In genomic region chr12:13318231-13319015, GRCh38 we compare ENCODE assay signal across 37 cellular contexts.
"Had no signal": no experiment of that assay in that cellular context is flagged by ENCODE, and none has a peak within 500 bp of the region (broad histone marks: within the 10 kb centered on the region; RNA-seq: fewer than 3 reads in every experiment).

No MANE protein-coding gene starts in this region.

- H3K4me1 ChIP-seq: adrenal gland, body of pancreas, breast epithelium had no signal

- H3K36me3 Mint-ChIP-seq: activated naive CD4-positive, alpha-beta T cell treated with anti-CD3 and anti-CD28 coated beads, Interleukin-2, amount 50 U/mL, for 72 hours had no signal

- H3K4me1 Mint-ChIP-seq: activated CD4-positive, alpha-beta T cell treated with anti-CD3 and anti-CD28 coated beads, Interleukin-2, amount 10 ng/mL, durations not matched to agents 24 days and 14 days had no signal

- H3K4me3 ChIP-seq: adrenal gland, body of pancreas, breast epithelium had no signal

- H3K4me3 Mint-ChIP-seq: activated CD4-positive, alpha-beta T cell treated with anti-CD3 and anti-CD28 coated beads, Interleukin-2, amount 10 ng/mL, durations not matched to agents 24 days and 14 days; activated CD8-positive, alpha-beta T cell treated with anti-CD3 and anti-CD28 coated beads, Interleukin-2, amount 10 ng/mL, durations not matched to agents 7 days and 5 days; activated naive CD4-positive, alpha-beta T cell treated with anti-CD3 and anti-CD28 coated beads for 36 hours; activated T-cell treated with anti-CD3 and anti-CD28 coated beads, Interleukin-2, amount 50 U/mL, for 24 hours; activated T-helper 1 cell treated with anti-CD3 and anti-CD28 coated beads, Interleukin-12 subunit alpha, Interleukin-12 subunit beta, Interleukin-2, Interleukin-4 antibody, amounts not matched to agents 30 ng/mL and 10 ng/mL and 1 ng/mL, durations not matched to agents 14 hours and 24 hours and 36 hours had no signal

- H3K27ac ChIP-seq: adrenal gland, body of pancreas, breast epithelium, KMS-11, RWPE1, VCaP had no signal

- ATAC-seq: activated CD8-positive, alpha-beta T cell treated with anti-CD3 and anti-CD28 coated beads, Interleukin-2, amount 10 ng/mL, durations not matched to agents 7 days and 5 days; activated naive CD4-positive, alpha-beta T cell treated with anti-CD3 and anti-CD28 coated beads, Interleukin-2, amount 50 U/mL, for 72 hours; body of pancreas; PC-3; Right ventricle myocardium inferior; SK-N-SH treated with all-trans-retinoic acid at 6 μM for 48 hours had no signal

- H3K4me2 ChIP-seq: KMS-11 had no signal

- H3K27me3 ChIP-seq: adrenal gland, body of pancreas, breast epithelium had no signal

- DNase-seq: activated CD4-positive, alpha-beta T cell treated with anti-CD3 and anti-CD28 coated beads for 1 hour; activated CD4-positive, alpha-beta T cell treated with anti-CD3 and anti-CD28 coated beads, Interleukin-2, amount 10 ng/mL, durations not matched to agents 24 days and 14 days; activated CD4-positive, alpha-beta T cell treated with anti-CD3 and anti-CD28 coated beads, Interleukin-2, amount 50 U/mL, for 48 hours; activated CD4-positive, CD25-positive, alpha-beta regulatory T cell; activated CD8-positive, alpha-beta T cell treated with anti-CD3 and anti-CD28 coated beads, Interleukin-2, amount 10 ng/mL, durations not matched to agents 7 days and 5 days; activated gamma-delta T cell treated with Interleukin-2 at 50 U/mL for 16 hours; activated naive CD4-positive, alpha-beta T cell treated with anti-CD3 and anti-CD28 coated beads for 36 hours; activated T-cell treated with anti-CD3 and anti-CD28 coated beads, Interleukin-2, amount 50 U/mL, for 24 hours; adrenal gland; body of pancreas; MM.1S; MV-4-11; NCI-H1092; NCI-H146; NCI-H187; NCI-H2029 treated with DMSO at 0.1 percent for 48 hours; NCI-H2107; NCI-H2171; NCI-H446; NCI-H510A treated with DMSO at 0.1 percent for 48 hours; NCI-H526 treated with DMSO at 0.1 percent for 48 hours; NCI-H82; NK-92 treated with Interleukin-12 subunit alpha and Interleukin-12 subunit beta, amount 100 ng/mL, for 24 hours; PC-3; SIG-M5; SW 1271; T-helper 1 cell; T-helper 2 cell; T-helper 9 cell had no signal

- H3K9me3 ChIP-seq: adrenal gland had no signal

- H3K36me3 ChIP-seq: adrenal gland, breast epithelium had no signal

- H3K27ac Mint-ChIP-seq: activated CD4-positive, alpha-beta T cell treated with anti-CD3 and anti-CD28 coated beads, Interleukin-2, amount 10 ng/mL, durations not matched to agents 24 days and 14 days; activated CD8-positive, alpha-beta T cell treated with anti-CD3 and anti-CD28 coated beads, Interleukin-2, amount 10 ng/mL, durations not matched to agents 7 days and 5 days; activated naive CD4-positive, alpha-beta T cell treated with anti-CD3 and anti-CD28 coated beads for 36 hours; activated naive CD4-positive, alpha-beta T cell treated with anti-CD3 and anti-CD28 coated beads, Interleukin-2, amount 50 U/mL, for 72 hours; activated T-cell treated with anti-CD3 and anti-CD28 coated beads, Interleukin-2, amount 50 U/mL, for 24 hours; activated T-helper 1 cell treated with anti-CD3 and anti-CD28 coated beads, Interleukin-12 subunit alpha, Interleukin-12 subunit beta, Interleukin-2, Interleukin-4 antibody, amounts not matched to agents 30 ng/mL and 10 ng/mL and 1 ng/mL, durations not matched to agents 14 hours and 24 hours and 36 hours had no signal

- H3K9ac ChIP-seq: KMS-11 had no signal

- H3K9me3 Mint-ChIP-seq: activated CD4-positive, alpha-beta T cell treated with anti-CD3 and anti-CD28 coated beads, Interleukin-2, amount 10 ng/mL, durations not matched to agents 24 days and 14 days; activated naive CD4-positive, alpha-beta T cell treated with anti-CD3 and anti-CD28 coated beads for 36 hours; activated naive CD4-positive, alpha-beta T cell treated with anti-CD3 and anti-CD28 coated beads, Interleukin-2, amount 50 U/mL, for 72 hours; activated T-cell treated with anti-CD3 and anti-CD28 coated beads, Interleukin-2, amount 50 U/mL, for 24 hours; activated T-helper 1 cell treated with anti-CD3 and anti-CD28 coated beads, Interleukin-12 subunit alpha, Interleukin-12 subunit beta, Interleukin-2, Interleukin-4 antibody, amounts not matched to agents 30 ng/mL and 10 ng/mL and 1 ng/mL, durations not matched to agents 14 hours and 24 hours and 36 hours had no signal
